Comparison of ENCODE assay signal across 12 cellular contexts in genomic region chr9:127495884-127496555, GRCh38. TPM values are rescaled to one million over a fixed set of nuclear protein-coding genes. Genes with fewer than 3 reads are reported as not detected.
A peak's percentile ranks its signal among the peaks of the same experiment; 100 is the strongest.
DNase-seq lines count a peak whose midpoint lies in the region; ATAC-seq, FAIRE-seq and TF ChIP-seq lines count a peak whose summit lies in the region.
"Had no signal": no experiment of that assay in that cellular context is flagged by ENCODE, and none has a peak within 500 bp of the region (broad histone marks: within the 10 kb centered on the region; RNA-seq: fewer than 3 reads in every experiment).

No MANE protein-coding gene starts in this region.

- TF ChIP-seq POLR2A in HepG2 (IDR thresholded peaks at IDR 0.05; ENCODE audit: insufficient read depth in 1 of 2, low read depth in 2 of 2, low read length in 2 of 2) (no peak), right lobe of liver (IDR thresholded peaks at IDR 0.05) (no peak)

- ATAC-seq in HepG2 (no peak), right lobe of liver (no peak), WTC11 (no peak), mucosa of descending colon (peak; percentile 64), aorta (ENCODE audit: low FRiP score) (no peak)

- H3K27ac ChIP-seq in HepG2 (ENCODE audit: extremely low read length, insufficient read depth, low read length) = no peak overlapping the region
- H3K27ac ChIP-seq in right lobe of liver = no peak overlapping the region
- H3K27ac ChIP-seq in aorta (ENCODE audit: low read depth in 1 of 2, low read length in 2 of 2) = peak overlapping the region; percentile 35 to 71

- no peaks in the 10 kb centered on the region for H3K79me2 ChIP-seq in HepG2 (ENCODE audit: insufficient read depth, low read length)

- POLR2A ChIA-PET in HepG2 (lab: Yijun Ruan, JAX) = no interaction called here
- POLR2A ChIA-PET in WTC11 (lab: Charles Lee) = no interaction called here

- H3K4me1 Mint-ChIP-seq in WTC11 = no peaks in the 10 kb centered on the region

- no peak overlapping the region for H2AFZ ChIP-seq in HepG2 (ENCODE audit: low read length)

- H4K20me1 ChIP-seq in HepG2 (ENCODE audit: insufficient read depth, low read length) = no peaks in the 10 kb centered on the region

- H3K4me3 ChIP-seq in HepG2 (replicated peaks in 1 of 3; ENCODE audit: insufficient read depth in 1 of 3, low read depth in 2 of 3, low read length in 3 of 3) = no peak overlapping the region
- H3K4me3 ChIP-seq in right lobe of liver = no peak overlapping the region
- H3K4me3 ChIP-seq in mucosa of descending colon = no peak overlapping the region
- no peak overlapping the region for H3K4me3 ChIP-seq in aorta (ENCODE audit: low read length in 2 of 2)

- no peak overlapping the region for H3K4me3 Mint-ChIP-seq in WTC11
- H3K4me3 Mint-ChIP-seq: activated T-helper 1 cell treated with anti-CD3 and anti-CD28 coated beads, Interleukin-12 subunit alpha, Interleukin-12 subunit beta, Interleukin-2, Interleukin-4 antibody, amounts not matched to agents 30 ng/mL and 10 ng/mL and 1 ng/mL, durations not matched to agents 14 hours and 24 hours and 36 hours had no signal

- TF ChIP-seq EP300 in HepG2 (IDR thresholded peaks at IDR 0.05; ENCODE audit: low read depth in 2 of 2, low read length in 2 of 2) (no peak), HepG2 (CRISPR knock-in tag; IDR thresholded peaks at IDR 0.05; ENCODE audit: borderline replicate concordance) (no peak)

- intact Hi-C loops in HepG2 (cut with micrococcal nuclease; ENCODE audit: unreplicated experiment) (no loop called here), right lobe of liver (cut with DNase I) (no loop called here), mucosa of descending colon (cut with DNase I, micrococcal nuclease) (no loop called here), aorta (cut with DNase I) (no loop called here)

- CTCF ChIA-PET in HepG2 (lab: Yijun Ruan, JAX; ENCODE audit: low intra/inter-chr PET ratio, low total read pairs) = no interaction called here
- CTCF ChIA-PET in WTC11 (lab: Charles Lee) = no interaction called here

- peaks cover 7 to 29% of the 10 kb centered on the region in 2 experiments for H3K36me3 ChIP-seq in HepG2 (replicated peaks in 1 of 2; ENCODE audit: control insufficient read depth in 1 of 2, insufficient read depth in 2 of 2, low read length in 2 of 2)
- H3K36me3 ChIP-seq in right lobe of liver = peaks cover 3 to 39% (median 12%) of the 10 kb centered on the region in 4 donors
- no peaks in the 10 kb centered on the region for H3K36me3 ChIP-seq in mucosa of descending colon (ENCODE audit: low read depth)
- peaks cover 0 to 2% of the 10 kb centered on the region in 2 donors for H3K36me3 ChIP-seq in aorta (ENCODE audit: control insufficient read depth in 1 of 2, insufficient read depth in 2 of 2, low read length in 1 of 2)

- H3K27ac Mint-ChIP-seq in WTC11 = 0 out of 2 replicates have a peak overlapping the region, but pooled peaks have one; percentile 24
- H3K27ac Mint-ChIP-seq: activated T-helper 1 cell treated with anti-CD3 and anti-CD28 coated beads, Interleukin-12 subunit alpha, Interleukin-12 subunit beta, Interleukin-2, Interleukin-4 antibody, amounts not matched to agents 30 ng/mL and 10 ng/mL and 1 ng/mL, durations not matched to agents 14 hours and 24 hours and 36 hours had no signal

- no TSS peak for BruUV-seq in HepG2 (replicated peaks; lab: Mats Ljungman, UMichigan)

- no peak for FAIRE-seq in HepG2 (lab: Jason Lieb, UNC)

- no peak for TF ChIP-seq RAD21 in HepG2 (CRISPR knock-in tag; IDR thresholded peaks at IDR 0.05)

- DNase-seq in HepG2 (ENCODE audit: low spot score) = no peak
- no peak for DNase-seq in right lobe of liver
- DNase-seq in WTC11 (ENCODE audit: low spot score) = no peak
- peak in 1 of 3 donors; percentile 59 for DNase-seq in mucosa of descending colon
- DNase-seq in aorta = no peak
- DNase-seq in NCI-H2196 (lab: John Stamatoyannopoulos, UW; ENCODE audit: unreplicated experiment) = no peak
- DNase-seq in NCI-H1436 (lab: John Stamatoyannopoulos, UW) = no peak
- DNase-seq in activated gamma-delta T cell (lab: John Stamatoyannopoulos, UW) = no peak
- DNase-seq: AML-193; stimulated activated CD4-positive, alpha-beta T cell treated with anti-CD3 and anti-CD28 coated beads, Interleukin-4, amount 100 ng/mL, for 1 hour; stimulated activated naive CD4-positive, alpha-beta T cell had no signal

- H3K27me3 ChIP-seq in HepG2 (ENCODE audit: control insufficient read depth in 1 of 2, insufficient read depth in 2 of 2, low read length in 2 of 2) = no peaks in the 10 kb centered on the region
- no peaks in the 10 kb centered on the region for H3K27me3 ChIP-seq in right lobe of liver
- H3K27me3 ChIP-seq in aorta (ENCODE audit: control insufficient read depth in 1 of 2, insufficient read depth in 2 of 2, low read length in 1 of 2) = no peaks in the 10 kb centered on the region

- H3K4me1 ChIP-seq in HepG2 (ENCODE audit: insufficient read depth, low read length) (no peaks in the 10 kb centered on the region), right lobe of liver (no peaks in the 10 kb centered on the region), mucosa of descending colon (ENCODE audit: low read depth) (peaks cover 6% of the 10 kb centered on the region), aorta (ENCODE audit: control insufficient read depth in 1 of 2, insufficient read depth in 2 of 2, low read length in 2 of 2) (no peaks in the 10 kb centered on the region)

- H3K9ac ChIP-seq in HepG2 (ENCODE audit: insufficient read depth, low read depth, low read length) = no peak overlapping the region

- no peak overlapping the region for H3K4me2 ChIP-seq in HepG2 (ENCODE audit: low read depth, low read length)

- H3K9me3 ChIP-seq in HepG2 (ENCODE audit: low read length) (no peaks in the 10 kb centered on the region), right lobe of liver (no peaks in the 10 kb centered on the region), mucosa of descending colon (no peaks in the 10 kb centered on the region), aorta (ENCODE audit: control insufficient read depth, low read length) (no peaks in the 10 kb centered on the region)

- 97% methylated on average over 11 of the region's 14 CpGs for WGBS in HepG2 (ENCODE audit: low lambda C conversion rate)
- WGBS in right lobe of liver (ENCODE audit: insufficient coverage, low coverage, low lambda C conversion rate, missing lambda C conversion rate) = 83% methylated on average over 7 of the region's 14 CpGs
- 82 to 83% methylated on average over 14 of the region's 14 CpGs for WGBS in aorta, 2 donors

- H3K27me3 Mint-ChIP-seq in WTC11 (ENCODE audit: low read depth) = no peaks in the 10 kb centered on the region

- in situ Hi-C loops in HepG2 (cut with HindIII; ENCODE audit: extremely low pct_ligation_motif_present, low pct_unique_long_range_greater_than_20kb) = no loop called here

- no peaks in the 10 kb centered on the region for H3K9me3 Mint-ChIP-seq in WTC11
- H3K9me3 Mint-ChIP-seq: activated T-helper 1 cell treated with anti-CD3 and anti-CD28 coated beads, Interleukin-12 subunit alpha, Interleukin-12 subunit beta, Interleukin-2, Interleukin-4 antibody, amounts not matched to agents 30 ng/mL and 10 ng/mL and 1 ng/mL, durations not matched to agents 14 hours and 24 hours and 36 hours had no signal

- TF ChIP-seq CTCF in HepG2 (CRISPR knock-in tag; IDR thresholded peaks at IDR 0.05) (no peak), right lobe of liver (IDR thresholded peaks at IDR 0.05) (no peak), WTC11 (IDR thresholded peaks at IDR 0.05) (no peak), mucosa of descending colon (IDR thresholded peaks at IDR 0.05) (no peak)

- peaks cover 9% of the 10 kb centered on the region for H3K36me3 Mint-ChIP-seq in WTC11

RNA-seq across cellular contexts. Expression of gene LRSAM1, which starts 44.7 kb away (rescaled TPM):
- total RNA-seq in HepG2 (2016; rRNA removed; fragmentation: Illumina TruSeq; extraction: Trizol) (4.6 and 8.7 TPM in 2 replicates), right lobe of liver (10 to 100 TPM in 5 of 6 experiments, 1 to 10 TPM in 1; 9.4 to 13.3 (median 12.1) TPM), WTC11 (2021) (24.6 to 32.4 TPM (median 28.8 TPM) in 3 replicates), mucosa of descending colon (10 to 100 TPM; 16.8 to 29.0 (median 17.9) TPM), aorta (10 to 100 TPM; 16.3 to 27.8 TPM)
- 1.5 and 1.7 TPM in 2 replicates for total RNA-seq in HepG2 (2016; cell fraction: cytosol; rRNA removed; fragmentation: Illumina TruSeq; extraction: Trizol; ENCODE audit: low read depth)
- 4.2 and 9.8 TPM in 2 replicates for total RNA-seq in HepG2 (2016; cell fraction: insoluble cytoplasmic fraction; rRNA removed; fragmentation: Illumina TruSeq; extraction: Trizol)
- 3.2 and 4.0 TPM in 2 replicates for total RNA-seq in HepG2 (2016; cell fraction: membrane; rRNA removed; fragmentation: Illumina TruSeq; extraction: Trizol)
- 9.5 and 16.9 TPM in 2 replicates for total RNA-seq in HepG2 (2016; cell fraction: nucleus; rRNA removed; fragmentation: Illumina TruSeq; extraction: Trizol)
- polyA plus RNA-seq in HepG2 (2011; rRNA removed) (10.2 and 12.2 TPM in 2 replicates), aorta (10 to 100 TPM in 1 of 2 donors, 1 to 10 TPM in 1; 9.3 to 38.8 TPM)
- 4.1 and 5.2 TPM in 2 replicates for polyA plus RNA-seq in HepG2 (2011; cell fraction: cytosol; rRNA removed)
- polyA plus RNA-seq in HepG2 (2011; cell fraction: nucleus; rRNA removed) = 68.4 and 76.1 TPM in 2 replicates
- 10.0 and 14.6 TPM in 2 replicates for polyA plus RNA-seq in HepG2 (2012)
- polyA plus RNA-seq in HepG2 (2016; cell fraction: cytosol; fragmentation: Illumina TruSeq; extraction: Trizol; ENCODE audit: low read depth) = 1.2 and 1.5 TPM in 2 replicates
- 5.4 and 6.9 TPM in 2 replicates for polyA plus RNA-seq in HepG2 (2016; cell fraction: insoluble cytoplasmic fraction; fragmentation: Illumina TruSeq; extraction: Trizol; ENCODE audit: low read depth)
- polyA plus RNA-seq in HepG2 (2016; cell fraction: membrane; fragmentation: Illumina TruSeq; extraction: Trizol; ENCODE audit: low read depth) = 1.2 and 2.1 TPM in 2 replicates
- polyA plus RNA-seq in HepG2 (2016; cell fraction: nucleus; fragmentation: Illumina TruSeq; extraction: Trizol; ENCODE audit: insufficient read depth, low read depth) = 21.9 and 22.1 TPM in 2 replicates
- polyA minus RNA-seq in HepG2 (2011; rRNA and poly(A)+ RNA removed; ENCODE audit: low replicate concordance) = 7.6 and 11.4 TPM in 2 replicates
- polyA minus RNA-seq in HepG2 (2011; cell fraction: cytosol; rRNA and poly(A)+ RNA removed) = 4.2 and 4.4 TPM in 2 replicates
- 25.4 and 32.1 TPM in 2 replicates for polyA minus RNA-seq in HepG2 (2011; cell fraction: nucleus; rRNA and poly(A)+ RNA removed)

RNA-seq across cellular contexts. Expression of gene RPL12, which starts 44.8 kb away (rescaled TPM):
- total RNA-seq in HepG2 (2016; rRNA removed; fragmentation: Illumina TruSeq; extraction: Trizol) = 1,551 and 1,660 TPM in 2 replicates
- 6,549 and 6,971 TPM in 2 replicates for total RNA-seq in HepG2 (2016; cell fraction: cytosol; rRNA removed; fragmentation: Illumina TruSeq; extraction: Trizol; ENCODE audit: low read depth)
- total RNA-seq in HepG2 (2016; cell fraction: insoluble cytoplasmic fraction; rRNA removed; fragmentation: Illumina TruSeq; extraction: Trizol) = 1,601 and 1,648 TPM in 2 replicates
- total RNA-seq in HepG2 (2016; cell fraction: membrane; rRNA removed; fragmentation: Illumina TruSeq; extraction: Trizol) = 4,907 and 5,180 TPM in 2 replicates
- total RNA-seq in HepG2 (2016; cell fraction: nucleus; rRNA removed; fragmentation: Illumina TruSeq; extraction: Trizol) = 525 and 558 TPM in 2 replicates
- 2,097 and 2,590 TPM in 2 replicates for polyA plus RNA-seq in HepG2 (2011; rRNA removed)
- 3,919 and 3,963 TPM in 2 replicates for polyA plus RNA-seq in HepG2 (2011; cell fraction: cytosol; rRNA removed)
- 619 and 713 TPM in 2 replicates for polyA plus RNA-seq in HepG2 (2011; cell fraction: nucleus; rRNA removed)
- polyA plus RNA-seq in HepG2 (2012) = 2,179 and 2,497 TPM in 2 replicates
- 11,205 and 11,665 TPM in 2 replicates for polyA plus RNA-seq in HepG2 (2016; cell fraction: cytosol; fragmentation: Illumina TruSeq; extraction: Trizol; ENCODE audit: low read depth)
- 2,434 and 2,480 TPM in 2 replicates for polyA plus RNA-seq in HepG2 (2016; cell fraction: insoluble cytoplasmic fraction; fragmentation: Illumina TruSeq; extraction: Trizol; ENCODE audit: low read depth)
- 6,884 and 7,463 TPM in 2 replicates for polyA plus RNA-seq in HepG2 (2016; cell fraction: membrane; fragmentation: Illumina TruSeq; extraction: Trizol; ENCODE audit: low read depth)
- polyA plus RNA-seq in HepG2 (2016; cell fraction: nucleus; fragmentation: Illumina TruSeq; extraction: Trizol; ENCODE audit: insufficient read depth, low read depth) = 1,156 and 1,223 TPM in 2 replicates
- polyA minus RNA-seq in HepG2 (2011; rRNA and poly(A)+ RNA removed; ENCODE audit: low replicate concordance) = 706 and 1,371 TPM in 2 replicates
- polyA minus RNA-seq in HepG2 (2011; cell fraction: cytosol; rRNA and poly(A)+ RNA removed) = 461 and 478 TPM in 2 replicates
- 198 and 299 TPM in 2 replicates for polyA minus RNA-seq in HepG2 (2011; cell fraction: nucleus; rRNA and poly(A)+ RNA removed)
- 100 to 1,000 TPM; 271 to 907 (median 364) TPM for total RNA-seq in right lobe of liver
- 1,902 to 2,162 TPM (median 2,101 TPM) in 3 replicates for total RNA-seq in WTC11 (2021)
- 100 to 1,000 TPM; 726 to 998 (median 926) TPM for total RNA-seq in mucosa of descending colon
- total RNA-seq in aorta = 100 to 1,000 TPM; 875 to 907 TPM
- 1,000 to 10,000 TPM; 2,932 to 3,006 TPM for polyA plus RNA-seq in aorta

Comparison
In these comparisons a context has a peak if more than half of its experiments do, and no peak if none do; other contexts are left out.
1. H3K27ac ChIP-seq: peak in aorta (2 of 2); none in HepG2 (single experiment) and right lobe of liver (0 of 3).